Comparison of ENCODE assay signal across 8 cellular contexts in the genomic region with DNA sequence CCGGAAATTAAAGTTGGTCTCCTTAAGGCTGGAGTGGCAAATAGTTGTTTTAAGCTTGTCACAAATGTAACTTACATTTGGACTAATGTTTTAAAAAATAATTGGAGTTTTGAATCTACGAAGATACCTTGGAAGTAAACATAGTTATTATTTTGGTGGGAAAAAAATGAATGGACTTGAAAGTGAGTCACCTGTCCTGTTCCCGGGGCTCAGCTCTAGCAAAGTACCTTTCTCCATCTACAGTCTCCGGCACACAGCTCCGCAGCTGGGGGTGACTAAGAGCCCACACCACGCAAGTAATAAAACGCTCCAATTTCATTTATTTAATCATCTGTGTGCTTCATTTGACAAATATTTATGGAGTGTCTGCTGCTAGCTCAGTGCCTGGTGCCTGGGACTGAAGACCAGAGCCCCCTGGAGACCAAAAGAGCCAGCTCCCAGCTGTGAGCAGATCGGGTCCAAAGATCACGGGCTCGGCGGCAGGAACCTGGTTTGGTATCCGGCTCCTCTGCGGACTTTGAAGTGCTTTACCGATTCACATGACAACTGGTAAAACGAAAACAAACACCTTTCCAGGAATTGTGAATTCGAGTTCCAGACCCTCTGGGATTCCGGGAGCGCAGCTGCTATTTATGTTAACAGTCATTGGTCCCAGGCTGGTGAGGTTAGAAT. TPM values are rescaled to one million over a fixed set of nuclear protein-coding genes. Genes with fewer than 3 reads are reported as not detected.
DNase-seq lines count a peak whose midpoint lies in the region; ATAC-seq, FAIRE-seq and TF ChIP-seq lines count a peak whose summit lies in the region.

No MANE protein-coding gene starts in this region.

- H3K36me3 ChIP-seq in breast epithelium (no peaks in the 10 kb centered on the region), lower lobe of right lung (no peaks in the 10 kb centered on the region)

- DNase-seq in AG09319 (ENCODE audit: extremely low read depth, low read depth) (no peak), H54 (ENCODE audit: insufficient read length, low spot score) (peak; percentile 90), OCI-M2 (lab: John Stamatoyannopoulos, UW; ENCODE audit: unreplicated experiment) (peak; percentile 55), breast epithelium (ENCODE audit: low spot score in 2 of 2) (peak in 1 of 2 donors; percentile 51), lower lobe of right lung (peak; percentile 51), urothelium cell line (ENCODE audit: low spot score) (peak; percentile 23), NCI-H446 (lab: John Stamatoyannopoulos, UW) (no peak)

- H3K27me3 ChIP-seq in breast epithelium (peaks cover 0 to 29% of the 10 kb centered on the region in 2 donors), lower lobe of right lung (ENCODE audit: low read depth) (peaks cover 74% of the 10 kb centered on the region)

- H3K27ac ChIP-seq in breast epithelium (peak overlapping the region; percentile 67 to 92), lower lobe of right lung (no peak overlapping the region)

- intact Hi-C loops in breast epithelium (cut with DNase I; ENCODE audit: low total_unique reads) (no loop called here), lower lobe of right lung (cut with DNase I) (no loop called here)

- ATAC-seq in lower lobe of right lung (peak in 1 of 2 donors; percentile 25), HG03439 (IDR thresholded peaks at IDR 0.05; ENCODE audit: unreplicated experiment) (no peak)

- TF ChIP-seq CTCF in AG09319 (IDR thresholded peaks at IDR 0.05; ENCODE audit: low read depth, low read length) = peak; percentile 50
- peak in 1 of 3 donors; percentile 18 for TF ChIP-seq CTCF in breast epithelium (IDR thresholded peaks at IDR 0.05)
- peak; percentile 15 for TF ChIP-seq CTCF in lower lobe of right lung (IDR thresholded peaks at IDR 0.05)

- H3K4me3 ChIP-seq in breast epithelium = peak overlapping the region in 2 of 3 donors; percentile 58 to 79
- peak overlapping the region; percentile 43 for H3K4me3 ChIP-seq in lower lobe of right lung

- TF ChIP-seq POLR2A in H54 (IDR thresholded peaks at IDR 0.05; ENCODE audit: low read depth, low read length) (no peak), breast epithelium (IDR thresholded peaks at IDR 0.05) (no peak)

- H3K9me3 ChIP-seq in breast epithelium (no peaks in the 10 kb centered on the region), lower lobe of right lung (no peaks in the 10 kb centered on the region)

- FAIRE-seq in H54 (lab: Jason Lieb, UNC) = no peak
- FAIRE-seq in urothelium cell line (lab: Jason Lieb, UNC) = no peak

- H3K4me1 ChIP-seq in breast epithelium = no peaks in the 10 kb centered on the region
- H3K4me1 ChIP-seq in lower lobe of right lung = peaks cover 43% of the 10 kb centered on the region

RNA-seq across cellular contexts. Expression of a gene that starts 1.7 kb away (rescaled TPM):
- 10 to 100 TPM in 2 of 3 donors, not detected in 1; 15.7 to 30.3 TPM for total RNA-seq in breast epithelium
- 8.7 TPM for total RNA-seq in lower lobe of right lung

Comparison
In these comparisons a context has a peak if more than half of its experiments do, and no peak if none do; other contexts are left out.
1. DNase-seq: peak in H54 (single experiment), OCI-M2 (single experiment), lower lobe of right lung (single experiment) and urothelium cell line (single experiment); none in AG09319 (single experiment) and NCI-H446 (0 of 2).